ENCODE assay signal across 10 cellular contexts in the genomic region with DNA sequence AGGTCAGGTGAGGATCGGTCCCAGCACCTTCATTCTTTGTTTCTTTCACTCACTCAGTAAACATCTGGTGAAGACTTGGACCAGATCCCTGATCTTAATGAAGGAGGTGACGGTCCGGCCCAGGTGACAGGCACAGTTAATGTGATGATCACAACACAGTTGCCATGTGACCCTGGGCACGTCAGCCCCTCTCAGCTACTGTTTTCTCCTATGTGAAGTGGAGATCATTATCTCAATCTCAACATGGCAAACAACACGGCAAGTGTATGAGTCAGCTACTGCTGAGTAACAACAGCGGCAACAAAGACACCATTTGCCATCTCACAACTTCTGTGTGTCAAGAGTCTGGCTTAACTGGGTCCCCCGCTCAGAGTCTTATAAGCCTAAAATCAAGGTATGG.
A peak's percentile ranks its signal among the peaks of the same experiment; 100 is the strongest.
DNase-seq lines count a peak whose midpoint lies in the region; ATAC-seq and TF ChIP-seq lines count a peak whose summit lies in the region.
"Had no signal": no experiment of that assay in that cellular context is flagged by ENCODE, and none has a peak within 500 bp of the region (broad histone marks: within the 10 kb centered on the region; RNA-seq: fewer than 3 reads in every experiment).

No MANE protein-coding gene starts in this region.

- H3K27me3 ChIP-seq in skeletal muscle satellite cell (ENCODE audit: control insufficient read depth, insufficient read depth, low read length): no peaks in the 10 kb centered on the region

- H3K4me3 ChIP-seq in OCI-LY7 (ENCODE audit: low read depth, low read length, poor library complexity, severe bottlenecking) (peak overlapping the region; percentile 30), epithelial cell of esophagus (ENCODE audit: low read length) (no peak overlapping the region), skeletal muscle satellite cell (ENCODE audit: low read length) (peak overlapping the region; percentile 5)

- peak overlapping the region; percentile 28 for H3K9ac ChIP-seq in skeletal muscle satellite cell (ENCODE audit: low read depth, low read length)

- H3K4me2 ChIP-seq in OCI-LY7 (ENCODE audit: low read length): peak overlapping the region; percentile 70
- H3K4me2 ChIP-seq in skeletal muscle satellite cell (ENCODE audit: low read length): peak overlapping the region; percentile 38

- no peak for TF ChIP-seq CTCF in OCI-LY7 (conservative IDR thresholded peaks at IDR 0.05; ENCODE audit: low read length)
- no peak for TF ChIP-seq CTCF in epithelial cell of esophagus (IDR thresholded peaks at IDR 0.05; ENCODE audit: insufficient read depth, low read depth, low read length, missing control alignments)

- CTCF ChIA-PET in OCI-LY7 (lab: Charles Lee; ENCODE audit: unreplicated experiment): interaction anchor here (0.5 to 0.8 kb wide), 2 partner anchors 180 to 835 kb away, joined by 3 read pairs; no protein-coding TSS in a partner anchor

- ATAC-seq in left colon: no peak
- ATAC-seq: WTC11 had no signal

- peaks cover 25% of the 10 kb centered on the region for H3K36me3 ChIP-seq in OCI-LY7 (ENCODE audit: insufficient read depth, low read length)
- H3K36me3 ChIP-seq in skeletal muscle satellite cell (ENCODE audit: insufficient read depth, low read length): no peaks in the 10 kb centered on the region

- no TSS peak for BruUV-seq in OCI-LY7 (replicated peaks; lab: Mats Ljungman, UMichigan)

- H3K4me1 ChIP-seq in OCI-LY7 (ENCODE audit: insufficient read depth, low read length, poor library complexity, severe bottlenecking): peaks cover 81% of the 10 kb centered on the region
- H3K4me1 ChIP-seq in skeletal muscle satellite cell (ENCODE audit: control insufficient read depth, insufficient read depth, low read length): peaks cover 21% of the 10 kb centered on the region

- H3K79me2 ChIP-seq in OCI-LY7 (ENCODE audit: insufficient read depth, low read depth, low read length): no peaks in the 10 kb centered on the region

- H2AFZ ChIP-seq in OCI-LY7 (ENCODE audit: low read length): peak overlapping the region; percentile 11; the same call in 1 of the 2 replicates

- intact Hi-C loops in OCI-LY7 (cut with micrococcal nuclease; ENCODE audit: unreplicated experiment): loop anchor here (5.0 to 10.0 kb wide), 2 partner anchors 296 to 533 kb away; a partner anchor contains a TSS
- intact Hi-C loops in left colon (cut with DNase I, micrococcal nuclease): no loop called here

- H3K9me3 ChIP-seq in OCI-LY7 (ENCODE audit: low read length) (peaks cover 31% of the 10 kb centered on the region), skeletal muscle satellite cell (replicated peaks; ENCODE audit: low read length) (peaks cover 30% of the 10 kb centered on the region)

- no peaks in the 10 kb centered on the region for H3K9me2 ChIP-seq in OCI-LY7 (ENCODE audit: insufficient read depth, low read length)

- POLR2A ChIA-PET in OCI-LY7 (lab: Charles Lee): interaction anchor here (0.6 to 1.8 kb wide), 4 partner anchors 11 to 368 kb away, joined by 3 to 9 read pairs (median 4); a partner anchor contains a TSS

- DNase-seq in Daoy (ENCODE audit: low read depth): peak; percentile 36
- DNase-seq in OCI-LY7 (ENCODE audit: low spot score): no peak
- peak; percentile 52 for DNase-seq in epithelial cell of esophagus (ENCODE audit: low read depth)
- no peak for DNase-seq in NCI-H146 treated with DMSO at 0.1 percent for 48 hours (lab: John Stamatoyannopoulos, UW; ENCODE audit: unreplicated experiment)
- no peak for DNase-seq in NCI-H446 (lab: John Stamatoyannopoulos, UW)
- DNase-seq in inferior parietal cortex (ENCODE audit: extremely low spot score): no peak
- DNase-seq in left colon: no peak
- DNase-seq: NCI-H1930 had no signal

- peak overlapping the region; percentile 93 for H3K27ac ChIP-seq in OCI-LY7 (ENCODE audit: low read depth, low read length, poor library complexity, severe bottlenecking)

- H4K20me1 ChIP-seq in OCI-LY7 (ENCODE audit: insufficient read depth, low read length): no peaks in the 10 kb centered on the region

Comparison
In these comparisons a context has a peak if more than half of its experiments do, and no peak if none do; other contexts are left out.
1. DNase-seq: peak in Daoy (single experiment) and epithelial cell of esophagus (single experiment); none in OCI-LY7 (single experiment), NCI-H146 treated with DMSO at 0.1 percent for 48 hours (single experiment), NCI-H446 (0 of 2), inferior parietal cortex (single experiment) and left colon (0 of 2).